In genomic region chr13:28282451-28282850, GRCh38 we compare ENCODE assay signal across 25 cellular contexts.
DNase-seq lines count a peak whose midpoint lies in the region; ATAC-seq and TF ChIP-seq lines count a peak whose summit lies in the region.
"Had no signal": no experiment of that assay in that cellular context is flagged by ENCODE, and none has a peak within 500 bp of the region (broad histone marks: within the 10 kb centered on the region; RNA-seq: fewer than 3 reads in every experiment).

No MANE protein-coding gene starts in this region.

- 82 to 86% (median 83%) methylated on average over 5 of the region's 5 CpGs for WGBS in adrenal gland, 4 donors

- no peaks in the 10 kb centered on the region for H3K27me3 Mint-ChIP-seq in Calu3 (ENCODE audit: unreplicated experiment)
- no peaks in the 10 kb centered on the region for H3K27me3 Mint-ChIP-seq in stimulated activated naive CD8-positive, alpha-beta T cell treated with anti-CD3 and anti-CD28 coated beads, Interleukin-15, amount 100 ng/mL, for 72 hours

- H3K36me3 ChIP-seq in adrenal gland (replicated peaks in 1 of 2): peaks cover 0 to 27% of the 10 kb centered on the region in 2 donors

- no peak overlapping the region for H3K4me3 Mint-ChIP-seq in Calu3 (ENCODE audit: low read depth, unreplicated experiment)
- H3K4me3 Mint-ChIP-seq in stimulated activated naive CD8-positive, alpha-beta T cell treated with anti-CD3 and anti-CD28 coated beads, Interleukin-15, amount 100 ng/mL, for 72 hours: no peak overlapping the region
- H3K4me3 Mint-ChIP-seq: immature natural killer cell; T-helper 1 cell treated with Interleukin-12 subunit alpha and Interleukin-12 subunit beta and Interleukin-4 antibody, amounts not matched to agents 30 μg/mL and 1 μg/mL, for 36 hours had no signal

- H3K27me3 ChIP-seq in foreskin keratinocyte: no peaks in the 10 kb centered on the region
- H3K27me3 ChIP-seq in adrenal gland: no peaks in the 10 kb centered on the region
- H3K27me3 ChIP-seq: BE2C, MG63, stomach had no signal

- ATAC-seq in GM19452 (IDR thresholded peaks at IDR 0.05; ENCODE audit: unreplicated experiment): peak; percentile 50
- no peak for ATAC-seq in stimulated activated naive CD8-positive, alpha-beta T cell treated with anti-CD3 and anti-CD28 coated beads, Interleukin-15, amount 100 ng/mL, for 72 hours
- no peak for ATAC-seq in HG03469 (IDR thresholded peaks at IDR 0.05; ENCODE audit: unreplicated experiment)
- no peak for ATAC-seq in foreskin keratinocyte
- ATAC-seq: HCT116, PC-3 had no signal

- TF ChIP-seq POLR2A in adrenal gland (IDR thresholded peaks at IDR 0.05): no peak

- CTCF ChIA-PET in Calu3 (lab: Charles Lee): no interaction called here

- no peak overlapping the region for H3K4me3 ChIP-seq in epithelial cell of proximal tubule (ENCODE audit: low read depth, low read length)
- H3K4me3 ChIP-seq in adrenal gland: no peak overlapping the region
- H3K4me3 ChIP-seq: lung, MG63, prostate gland, stomach had no signal

- H3K27ac Mint-ChIP-seq in Calu3 (ENCODE audit: unreplicated experiment): no peak overlapping the region
- H3K27ac Mint-ChIP-seq in stimulated activated naive CD8-positive, alpha-beta T cell treated with anti-CD3 and anti-CD28 coated beads, Interleukin-15, amount 100 ng/mL, for 72 hours: no peak overlapping the region
- H3K27ac Mint-ChIP-seq: T-helper 1 cell treated with Interleukin-12 subunit alpha and Interleukin-12 subunit beta and Interleukin-4 antibody, amounts not matched to agents 30 μg/mL and 1 μg/mL, for 36 hours had no signal

- intact Hi-C loops in Calu3 (cut with micrococcal nuclease; ENCODE audit: unreplicated experiment) (no loop called here), adrenal gland (cut with DNase I) (no loop called here)

- no peak overlapping the region for H3K27ac ChIP-seq in foreskin keratinocyte
- H3K27ac ChIP-seq in adrenal gland: no peak overlapping the region
- H3K27ac ChIP-seq: prostate gland, stomach, VCaP had no signal

- BruUV-seq in Calu3 (replicated peaks; lab: Mats Ljungman, UMichigan): no TSS peak

- DNase-seq in Calu3: peak; percentile 5
- peak; percentile 31 for DNase-seq in HK-2 (ENCODE audit: unreplicated experiment)
- DNase-seq in epithelial cell of proximal tubule (ENCODE audit: low read depth): peak; percentile 92
- DNase-seq in stimulated activated naive CD8-positive, alpha-beta T cell treated with anti-CD3 and anti-CD28 coated beads, Interleukin-15, amount 100 ng/mL, for 72 hours: no peak
- DNase-seq in foreskin keratinocyte: no peak
- no peak for DNase-seq in adrenal gland
- DNase-seq: activated CD8-positive, alpha-beta memory T cell treated with anti-CD3 and anti-CD28 coated beads, Interleukin-2, amount 50 U/mL, for 48 hours; BE2C; Caco-2; immature natural killer cell; IMR-90; MG63; NCI-H1694; NCI-H748 treated with DMSO at 0.1 percent for 48 hours; PC-3; SHP77 treated with DMSO at 0.1 percent for 48 hours; stomach; trophoblast cell had no signal

- no peak for TF ChIP-seq CTCF in Calu3 (IDR thresholded peaks at IDR 0.05; ENCODE audit: unreplicated experiment)
- TF ChIP-seq CTCF in epithelial cell of proximal tubule (conservative IDR thresholded peaks at IDR 0.05; ENCODE audit: low read depth, low read length): no peak
- no peak for TF ChIP-seq CTCF in foreskin keratinocyte (conservative IDR thresholded peaks at IDR 0.05)
- TF ChIP-seq CTCF in adrenal gland (IDR thresholded peaks at IDR 0.05): no peak

- H3K9me3 Mint-ChIP-seq in Calu3 (ENCODE audit: low read depth, unreplicated experiment): no peaks in the 10 kb centered on the region
- H3K9me3 Mint-ChIP-seq in stimulated activated naive CD8-positive, alpha-beta T cell treated with anti-CD3 and anti-CD28 coated beads, Interleukin-15, amount 100 ng/mL, for 72 hours: no peaks in the 10 kb centered on the region
- H3K9me3 Mint-ChIP-seq: immature natural killer cell; T-helper 1 cell treated with Interleukin-12 subunit alpha and Interleukin-12 subunit beta and Interleukin-4 antibody, amounts not matched to agents 30 μg/mL and 1 μg/mL, for 36 hours had no signal

- no peaks in the 10 kb centered on the region for H3K9me3 ChIP-seq in adrenal gland (replicated peaks in 1 of 3)
- H3K9me3 ChIP-seq: BE2C, Caco-2, MG63, prostate gland, stomach had no signal

- H3K4me1 Mint-ChIP-seq in Calu3 (ENCODE audit: low read depth, unreplicated experiment): no peaks in the 10 kb centered on the region
- peaks cover 10% of the 10 kb centered on the region for H3K4me1 Mint-ChIP-seq in stimulated activated naive CD8-positive, alpha-beta T cell treated with anti-CD3 and anti-CD28 coated beads, Interleukin-15, amount 100 ng/mL, for 72 hours

- H3K36me3 Mint-ChIP-seq in Calu3 (ENCODE audit: insufficient read depth, unreplicated experiment): no peaks in the 10 kb centered on the region

- no peaks in the 10 kb centered on the region for H3K4me1 ChIP-seq in foreskin keratinocyte
- H3K4me1 ChIP-seq in adrenal gland (replicated peaks in 1 of 2): no peaks in the 10 kb centered on the region
- H3K4me1 ChIP-seq: BE2C, Caco-2, prostate gland, stomach had no signal

Comparison
In these comparisons a context has a peak if more than half of its experiments do, and no peak if none do; other contexts are left out.
1. DNase-seq: peak in Calu3 (single experiment), HK-2 (single experiment) and epithelial cell of proximal tubule (single experiment); none in stimulated activated naive CD8-positive, alpha-beta T cell treated with anti-CD3 and anti-CD28 coated beads, Interleukin-15, amount 100 ng/mL, for 72 hours (0 of 2), foreskin keratinocyte (0 of 2) and adrenal gland (0 of 7).